In the genomic region with DNA sequence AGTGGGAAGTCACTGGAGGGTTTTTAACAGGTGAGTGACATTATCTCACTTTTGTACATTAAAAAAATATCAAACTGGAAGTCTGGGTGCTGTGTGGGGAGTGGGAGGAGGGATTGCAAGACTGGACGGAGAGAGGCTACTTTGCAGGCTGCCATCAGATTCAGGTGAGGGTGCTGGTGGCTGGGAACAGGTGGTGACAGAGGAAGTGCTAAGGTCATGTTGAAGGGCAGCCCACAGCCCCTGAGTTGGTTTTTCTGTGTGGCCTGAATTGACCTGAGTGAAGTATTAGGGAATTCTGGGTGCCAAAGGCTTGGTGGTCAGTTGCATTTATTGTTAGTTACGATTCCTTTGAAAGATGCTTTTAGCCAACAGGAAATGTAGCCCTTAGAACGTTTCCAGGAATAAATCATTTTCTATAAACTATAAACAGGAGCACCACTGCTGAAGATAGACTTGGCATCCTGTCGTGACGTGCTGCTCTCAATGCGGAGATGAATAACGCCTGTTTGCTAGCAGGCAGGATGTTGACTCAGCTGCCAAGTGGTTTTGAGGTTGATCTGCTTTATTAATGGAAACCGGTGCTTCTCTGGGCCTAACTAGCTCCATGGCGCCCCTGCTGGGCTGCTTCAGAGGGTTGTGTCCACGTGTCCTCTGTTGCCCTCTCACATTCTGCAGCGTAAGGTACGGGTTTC, we compare ENCODE assay signal across 8 cellular contexts.
DNase-seq lines count a peak whose midpoint lies in the region; ATAC-seq and TF ChIP-seq lines count a peak whose summit lies in the region.
"Had no signal": no experiment of that assay in that cellular context is flagged by ENCODE, and none has a peak within 500 bp of the region (broad histone marks: within the 10 kb centered on the region; RNA-seq: fewer than 3 reads in every experiment).

No MANE protein-coding gene starts in this region.

- peaks cover 46% of the 10 kb centered on the region for H3K36me3 Mint-ChIP-seq in activated CD4-positive, alpha-beta memory T cell treated with anti-CD3 and anti-CD28 coated beads, Interleukin-2, amount 10 ng/mL, durations not matched to agents 7 days and 5 days (ENCODE audit: low read depth)

- H3K27ac Mint-ChIP-seq in activated CD4-positive, alpha-beta memory T cell treated with anti-CD3 and anti-CD28 coated beads, Interleukin-2, amount 10 ng/mL, durations not matched to agents 7 days and 5 days = peak overlapping the region; percentile 99

- peak; percentile 88 for TF ChIP-seq CTCF in foreskin fibroblast (IDR thresholded peaks at IDR 0.05; ENCODE audit: low read depth, low read length)

- H3K27me3 Mint-ChIP-seq in activated CD4-positive, alpha-beta memory T cell treated with anti-CD3 and anti-CD28 coated beads, Interleukin-2, amount 10 ng/mL, durations not matched to agents 7 days and 5 days = no peaks in the 10 kb centered on the region

- DNase-seq in NCI-H2196 treated with DMSO at 0.1 percent for 48 hours (lab: John Stamatoyannopoulos, UW; ENCODE audit: unreplicated experiment) = peak; percentile 90
- peak; percentile 92 for DNase-seq in activated CD4-positive, alpha-beta memory T cell treated with anti-CD3 and anti-CD28 coated beads, Interleukin-2, amount 10 ng/mL, durations not matched to agents 7 days and 5 days
- peak; percentile 96 for DNase-seq in foreskin fibroblast
- DNase-seq in stimulated activated CD4-positive, alpha-beta T cell treated with anti-CD3 and anti-CD28 coated beads, Interleukin-15, amount 100 ng/mL, for 48 hours (ENCODE audit: low read depth in 2 of 2) = peak; percentile 48 to 65
- no peak for DNase-seq in midbrain (lab: John Stamatoyannopoulos, UW)

- ATAC-seq in GM18498 (IDR thresholded peaks at IDR 0.05; ENCODE audit: unreplicated experiment) = peak; percentile 86
- ATAC-seq in HG03097 (IDR thresholded peaks at IDR 0.05; ENCODE audit: low FRiP score, unreplicated experiment) = peak; percentile 92

- peaks cover 67% of the 10 kb centered on the region for H3K4me1 Mint-ChIP-seq in activated CD4-positive, alpha-beta memory T cell treated with anti-CD3 and anti-CD28 coated beads, Interleukin-2, amount 10 ng/mL, durations not matched to agents 7 days and 5 days

- H3K4me3 ChIP-seq in foreskin fibroblast (ENCODE audit: low read depth in 1 of 2, low read length in 2 of 2) = no peak overlapping the region
- H3K4me3 ChIP-seq: ascending aorta had no signal

- POLR2A ChIA-PET in activated CD4-positive, alpha-beta memory T cell treated with anti-CD3 and anti-CD28 coated beads, Interleukin-2, amount 10 ng/mL, durations not matched to agents 7 days and 5 days (lab: Charles Lee) = interaction anchor here (0.8 kb wide), 1 partner anchor 12 kb away, joined by 3 read pairs; no protein-coding TSS in a partner anchor

- CTCF ChIA-PET in activated CD4-positive, alpha-beta memory T cell treated with anti-CD3 and anti-CD28 coated beads, Interleukin-2, amount 10 ng/mL, durations not matched to agents 7 days and 5 days (lab: Charles Lee) = interaction anchor here (1.1 to 1.4 kb wide), 6 partner anchors 11 to 451 kb away, joined by 3 to 6 read pairs (median 4); no protein-coding TSS in a partner anchor

- peak overlapping the region; percentile 31 for H3K4me3 Mint-ChIP-seq in activated CD4-positive, alpha-beta memory T cell treated with anti-CD3 and anti-CD28 coated beads, Interleukin-2, amount 10 ng/mL, durations not matched to agents 7 days and 5 days

- peaks cover 29% of the 10 kb centered on the region for H3K9me3 Mint-ChIP-seq in activated CD4-positive, alpha-beta memory T cell treated with anti-CD3 and anti-CD28 coated beads, Interleukin-2, amount 10 ng/mL, durations not matched to agents 7 days and 5 days
